Comparison of ENCODE assay signal across 8 cellular contexts in the genomic region with DNA sequence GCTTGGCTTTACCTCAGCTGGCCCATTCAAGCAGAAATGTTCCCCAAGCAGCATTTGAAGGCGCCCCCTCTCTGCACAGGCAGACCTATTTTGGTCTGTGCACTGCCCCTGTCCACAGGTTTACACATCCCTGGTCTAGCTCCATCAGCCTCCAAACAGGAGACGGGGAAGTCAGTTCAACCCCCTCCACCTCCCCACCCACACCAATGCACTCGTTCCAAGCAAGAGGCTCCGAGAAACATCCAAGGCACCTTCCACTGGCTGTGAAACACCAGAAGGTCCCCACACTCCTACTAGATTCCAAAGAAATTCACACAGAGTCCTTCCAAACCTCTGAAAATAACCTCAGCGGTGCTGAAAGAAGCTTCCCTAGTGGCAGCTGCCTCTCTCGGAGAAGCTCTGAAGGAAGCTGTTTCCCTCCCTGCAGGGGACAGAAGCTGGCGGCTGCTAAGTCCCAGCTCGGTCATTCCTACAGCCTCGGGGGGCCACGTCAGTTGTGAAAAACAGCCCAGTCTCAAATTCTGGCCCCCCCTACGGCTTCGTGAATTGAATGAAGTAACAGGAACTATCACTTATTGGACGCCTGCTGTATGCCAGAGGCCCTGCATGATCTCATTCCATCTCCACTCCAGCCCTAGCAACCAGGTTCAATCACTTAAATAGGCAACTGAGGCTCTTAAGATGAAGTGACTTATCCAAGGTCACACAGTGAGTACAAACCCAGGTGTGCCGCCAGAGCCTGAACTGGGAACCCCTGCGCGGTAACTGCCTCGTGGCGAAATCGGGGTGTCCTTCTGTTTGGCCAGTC. TPM values are rescaled to one million over a fixed set of nuclear protein-coding genes. Genes with fewer than 3 reads are reported as not detected.
DNase-seq lines count a peak whose midpoint lies in the region; ATAC-seq and TF ChIP-seq lines count a peak whose summit lies in the region.

No MANE protein-coding gene starts in this region.

- no peak for DNase-seq in esophagus muscularis mucosa (ENCODE audit: extremely low spot score)
- peak; percentile 70 for DNase-seq in osteoblast (ENCODE audit: insufficient read length, low spot score, missing footprints)
- DNase-seq in cortex of kidney (lab: John Stamatoyannopoulos, UW) = no peak

- intact Hi-C loops in esophagus muscularis mucosa (cut with DNase I) = no loop called here

- peaks cover 30% of the 10 kb centered on the region for H3K36me3 ChIP-seq in BLaER1
- peaks cover 0 to 8% (median 2%) of the 10 kb centered on the region in 4 donors for H3K36me3 ChIP-seq in esophagus muscularis mucosa
- H3K36me3 ChIP-seq in osteoblast (ENCODE audit: insufficient read depth, low read length) = peaks cover 7% of the 10 kb centered on the region

- ATAC-seq in GM21737 (IDR thresholded peaks at IDR 0.05; ENCODE audit: unreplicated experiment) = peak; percentile 12
- ATAC-seq in SK-N-SH treated with all-trans-retinoic acid at 6 μM for 48 hours = peak; percentile 13; the same call in 2 of the 3 replicates
- ATAC-seq in HG03025 (IDR thresholded peaks at IDR 0.05; ENCODE audit: low FRiP score, unreplicated experiment) = no peak
- no peak for ATAC-seq in HG02970 (IDR thresholded peaks at IDR 0.05; ENCODE audit: low FRiP score, unreplicated experiment)

- H4K20me1 ChIP-seq in BLaER1 (peaks cover 57% of the 10 kb centered on the region), osteoblast (ENCODE audit: insufficient read depth, low read length) (peaks cover 49% of the 10 kb centered on the region)

- H3K4me2 ChIP-seq in BLaER1 (peak overlapping the region; percentile 99), osteoblast (ENCODE audit: insufficient read depth, low read length) (peak overlapping the region; percentile 100)

- H3K9me3 ChIP-seq in BLaER1 (no peaks in the 10 kb centered on the region), esophagus muscularis mucosa (no peaks in the 10 kb centered on the region), osteoblast (ENCODE audit: low read depth, low read length) (no peaks in the 10 kb centered on the region)

- WGBS in esophagus muscularis mucosa = 3% methylated on average over 19 of the region's 19 CpGs

- H3K27me3 ChIP-seq in BLaER1 (no peaks in the 10 kb centered on the region), esophagus muscularis mucosa (no peaks in the 10 kb centered on the region), osteoblast (ENCODE audit: insufficient read depth, low read length) (no peaks in the 10 kb centered on the region)

- H3K9ac ChIP-seq in BLaER1 = peak overlapping the region; percentile 96

- no peak for TF ChIP-seq POLR2A in esophagus muscularis mucosa (IDR thresholded peaks at IDR 0.05; ENCODE audit: low read depth)

- H3K4me1 ChIP-seq in BLaER1 (peaks cover 25% of the 10 kb centered on the region), esophagus muscularis mucosa (peaks cover 48 to 60% (median 55%) of the 10 kb centered on the region in 4 donors), osteoblast (ENCODE audit: insufficient read depth, low read length) (peaks cover 28% of the 10 kb centered on the region)

- H3K79me2 ChIP-seq in osteoblast (ENCODE audit: insufficient read depth, low read length) = peaks cover 54% of the 10 kb centered on the region

- no peak for TF ChIP-seq CTCF in esophagus muscularis mucosa (IDR thresholded peaks at IDR 0.05)
- TF ChIP-seq CTCF in osteoblast (IDR thresholded peaks at IDR 0.05; ENCODE audit: extremely low read depth, low read depth, low read length) = no peak

- H3K4me3 ChIP-seq in BLaER1 (peak overlapping the region; percentile 98), esophagus muscularis mucosa (peak overlapping the region; percentile 69 to 99 (median 98)), osteoblast (ENCODE audit: insufficient read depth, low read length) (peak overlapping the region; percentile 95)

- H3K27ac ChIP-seq in BLaER1 (peak overlapping the region; percentile 99), esophagus muscularis mucosa (replicated peaks in 1 of 4) (peak overlapping the region; percentile 97 to 99 (median 97)), osteoblast (ENCODE audit: low read depth, low read length) (peak overlapping the region; percentile 100)

- peak overlapping the region; percentile 97 for H2AFZ ChIP-seq in osteoblast (ENCODE audit: low read length)

- no peak for TF ChIP-seq EP300 in esophagus muscularis mucosa (IDR thresholded peaks at IDR 0.05)

TF ChIP-seq in SK-N-SH treated with all-trans-retinoic acid at 6 μM for 48 hours, 23 proteins besides CTCF, POLR2A, EP300 and RAD21:
- TF ChIP-seq TCF4 (CRISPR knock-in tag; IDR thresholded peaks at IDR 0.05; ENCODE audit: borderline replicate concordance) = no peak
- TF ChIP-seq, protein P1, sequence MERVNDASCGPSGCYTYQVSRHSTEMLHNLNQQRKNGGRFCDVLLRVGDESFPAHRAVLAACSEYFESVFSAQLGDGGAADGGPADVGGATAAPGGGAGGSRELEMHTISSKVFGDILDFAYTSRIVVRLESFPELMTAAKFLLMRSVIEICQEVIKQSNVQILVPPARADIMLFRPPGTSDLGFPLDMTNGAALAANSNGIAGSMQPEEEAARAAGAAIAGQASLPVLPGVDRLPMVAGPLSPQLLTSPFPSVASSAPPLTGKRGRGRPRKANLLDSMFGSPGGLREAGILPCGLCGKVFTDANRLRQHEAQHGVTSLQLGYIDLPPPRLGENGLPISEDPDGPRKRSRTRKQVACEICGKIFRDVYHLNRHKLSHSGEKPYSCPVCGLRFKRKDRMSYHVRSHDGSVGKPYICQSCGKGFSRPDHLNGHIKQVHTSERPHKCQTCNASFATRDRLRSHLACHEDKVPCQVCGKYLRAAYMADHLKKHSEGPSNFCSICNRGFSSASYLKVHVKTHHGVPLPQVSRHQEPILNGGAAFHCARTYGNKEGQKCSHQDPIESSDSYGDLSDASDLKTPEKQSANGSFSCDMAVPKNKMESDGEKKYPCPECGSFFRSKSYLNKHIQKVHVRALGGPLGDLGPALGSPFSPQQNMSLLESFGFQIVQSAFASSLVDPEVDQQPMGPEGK (CRISPR knock-in tag; IDR thresholded peaks at IDR 0.05; ENCODE audit: borderline replicate concordance) = no peak
- no peak for TF ChIP-seq ZNF565 (CRISPR knock-in tag; conservative IDR thresholded peaks at IDR 0.05; ENCODE audit: low read depth)
- TF ChIP-seq, protein P2, sequence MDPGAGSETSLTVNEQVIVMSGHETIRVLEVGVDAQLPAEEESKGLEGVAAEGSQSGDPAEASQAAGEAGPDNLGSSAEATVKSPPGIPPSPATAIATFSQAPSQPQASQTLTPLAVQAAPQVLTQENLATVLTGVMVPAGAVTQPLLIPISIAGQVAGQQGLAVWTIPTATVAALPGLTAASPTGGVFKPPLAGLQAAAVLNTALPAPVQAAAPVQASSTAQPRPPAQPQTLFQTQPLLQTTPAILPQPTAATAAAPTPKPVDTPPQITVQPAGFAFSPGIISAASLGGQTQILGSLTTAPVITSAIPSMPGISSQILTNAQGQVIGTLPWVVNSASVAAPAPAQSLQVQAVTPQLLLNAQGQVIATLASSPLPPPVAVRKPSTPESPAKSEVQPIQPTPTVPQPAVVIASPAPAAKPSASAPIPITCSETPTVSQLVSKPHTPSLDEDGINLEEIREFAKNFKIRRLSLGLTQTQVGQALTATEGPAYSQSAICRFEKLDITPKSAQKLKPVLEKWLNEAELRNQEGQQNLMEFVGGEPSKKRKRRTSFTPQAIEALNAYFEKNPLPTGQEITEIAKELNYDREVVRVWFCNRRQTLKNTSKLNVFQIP (CRISPR knock-in tag; IDR thresholded peaks at IDR 0.05; ENCODE audit: borderline replicate concordance, low read depth) = no peak
- no peak for TF ChIP-seq CSDC2 (CRISPR knock-in tag; IDR thresholded peaks at IDR 0.05)
- TF ChIP-seq OSR1 (CRISPR knock-in tag; IDR thresholded peaks at IDR 0.05) = no peak
- TF ChIP-seq GLIS3 (CRISPR knock-in tag; IDR thresholded peaks at IDR 0.05) = no peak
- no peak for TF ChIP-seq ZC3H10 (CRISPR knock-in tag; IDR thresholded peaks at IDR 0.05)
- TF ChIP-seq ZNF8 (CRISPR knock-in tag; IDR thresholded peaks at IDR 0.05) = no peak
- no peak for TF ChIP-seq RARB (CRISPR knock-in tag; IDR thresholded peaks at IDR 0.05)
- no peak for TF ChIP-seq SNAI2 (CRISPR knock-in tag; IDR thresholded peaks at IDR 0.05)
- TF ChIP-seq, protein P3, sequence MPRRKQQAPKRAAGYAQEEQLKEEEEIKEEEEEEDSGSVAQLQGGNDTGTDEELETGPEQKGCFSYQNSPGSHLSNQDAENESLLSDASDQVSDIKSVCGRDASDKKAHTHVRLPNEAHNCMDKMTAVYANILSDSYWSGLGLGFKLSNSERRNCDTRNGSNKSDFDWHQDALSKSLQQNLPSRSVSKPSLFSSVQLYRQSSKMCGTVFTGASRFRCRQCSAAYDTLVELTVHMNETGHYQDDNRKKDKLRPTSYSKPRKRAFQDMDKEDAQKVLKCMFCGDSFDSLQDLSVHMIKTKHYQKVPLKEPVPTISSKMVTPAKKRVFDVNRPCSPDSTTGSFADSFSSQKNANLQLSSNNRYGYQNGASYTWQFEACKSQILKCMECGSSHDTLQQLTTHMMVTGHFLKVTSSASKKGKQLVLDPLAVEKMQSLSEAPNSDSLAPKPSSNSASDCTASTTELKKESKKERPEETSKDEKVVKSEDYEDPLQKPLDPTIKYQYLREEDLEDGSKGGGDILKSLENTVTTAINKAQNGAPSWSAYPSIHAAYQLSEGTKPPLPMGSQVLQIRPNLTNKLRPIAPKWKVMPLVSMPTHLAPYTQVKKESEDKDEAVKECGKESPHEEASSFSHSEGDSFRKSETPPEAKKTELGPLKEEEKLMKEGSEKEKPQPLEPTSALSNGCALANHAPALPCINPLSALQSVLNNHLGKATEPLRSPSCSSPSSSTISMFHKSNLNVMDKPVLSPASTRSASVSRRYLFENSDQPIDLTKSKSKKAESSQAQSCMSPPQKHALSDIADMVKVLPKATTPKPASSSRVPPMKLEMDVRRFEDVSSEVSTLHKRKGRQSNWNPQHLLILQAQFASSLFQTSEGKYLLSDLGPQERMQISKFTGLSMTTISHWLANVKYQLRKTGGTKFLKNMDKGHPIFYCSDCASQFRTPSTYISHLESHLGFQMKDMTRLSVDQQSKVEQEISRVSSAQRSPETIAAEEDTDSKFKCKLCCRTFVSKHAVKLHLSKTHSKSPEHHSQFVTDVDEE (CRISPR knock-in tag; IDR thresholded peaks at IDR 0.05) = no peak

RNA-seq across cellular contexts. Expression of a gene that starts 0.8 kb away (rescaled TPM):
- total RNA-seq in esophagus muscularis mucosa (1 to 10 TPM; 4.0 to 6.7 (median 5.5) TPM), osteoblast (3.2 and 3.3 TPM in 2 replicates)

RNA-seq across cellular contexts. Expression of a gene that starts 21.7 kb away (rescaled TPM):
- total RNA-seq in esophagus muscularis mucosa (100 to 1,000 TPM in 1 of 4 donors, 10 to 100 TPM in 3; 65.2 to 142 (median 78.1) TPM), osteoblast (46.9 and 78.5 TPM in 2 replicates)

Comparison
In these comparisons a context has a peak if more than half of its experiments do, and no peak if none do; other contexts are left out.
1. ATAC-seq: peak in GM21737 (single experiment) and SK-N-SH treated with all-trans-retinoic acid at 6 μM for 48 hours (single experiment); none in HG03025 (single experiment) and HG02970 (single experiment).
2. Peak in every context shown above with its lines, with median percentiles within 50 percentile points of each other: H3K27ac ChIP-seq and H3K4me3 ChIP-seq.